Comparison of ENCODE assay signal across 12 cellular contexts in the genomic region with DNA sequence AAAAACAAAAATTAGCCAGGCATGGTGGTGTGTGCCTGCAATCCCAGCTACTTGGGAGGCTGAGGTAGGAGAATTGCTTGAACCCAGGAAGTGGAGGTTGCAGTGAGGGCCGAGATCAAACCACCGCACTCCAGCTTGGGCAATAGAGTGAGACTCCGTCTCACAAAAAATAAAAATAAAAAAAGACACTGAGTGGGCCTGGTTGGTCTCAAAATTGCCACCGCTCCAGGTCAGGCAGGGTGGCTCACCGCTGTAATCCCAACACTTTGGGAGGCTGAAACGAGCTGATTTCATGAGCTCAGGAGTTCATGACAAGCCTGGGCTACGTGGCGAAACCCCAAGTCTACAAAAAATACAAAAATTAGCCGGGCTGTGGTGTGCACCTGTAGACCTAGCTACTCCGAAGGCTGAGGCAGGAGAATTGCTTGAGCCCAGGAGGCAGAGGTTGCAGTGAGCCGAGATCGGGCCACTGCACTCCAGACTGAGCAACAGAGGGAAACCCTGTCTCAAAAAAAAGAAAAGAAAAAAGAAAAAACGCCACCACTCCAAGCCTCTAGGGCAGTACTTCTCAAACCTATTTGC. TPM values are rescaled to one million over a fixed set of nuclear protein-coding genes. Genes with fewer than 3 reads are reported as not detected.
DNase-seq lines count a peak whose midpoint lies in the region; ATAC-seq and TF ChIP-seq lines count a peak whose summit lies in the region.
"Had no signal": no experiment of that assay in that cellular context is flagged by ENCODE, and none has a peak within 500 bp of the region (broad histone marks: within the 10 kb centered on the region; RNA-seq: fewer than 3 reads in every experiment).

No MANE protein-coding gene starts in this region.

- POLR2A ChIA-PET in AG04449 (lab: Yijun Ruan, JAX) = interaction anchor here (0.6 to 3.0 kb wide), 6 partner anchors 13 to 90 kb away, joined by 3 to 14 read pairs (median 4); no protein-coding TSS in a partner anchor

- dilution Hi-C loops in mammary epithelial cell (cut with HindIII; ENCODE audit: low sequenced_read_pairs) = no loop called here

- intact Hi-C loops in mammary epithelial cell (cut with micrococcal nuclease) = loop anchor here (5.0 to 10.0 kb wide), 3 partner anchors 129 to 771 kb away; a partner anchor contains a TSS

- H3K9me3 ChIP-seq in HUES6 (ENCODE audit: control insufficient read depth, insufficient read depth, low read depth, low read length) (no peaks in the 10 kb centered on the region), mammary epithelial cell (replicated peaks; ENCODE audit: insufficient read depth, low read length) (no peaks in the 10 kb centered on the region), muscle layer of colon (ENCODE audit: low read length) (no peaks in the 10 kb centered on the region)

- H3K79me2 ChIP-seq in mammary epithelial cell (ENCODE audit: insufficient read depth, low read length) = peaks cover 64% of the 10 kb centered on the region

- no TSS peak for BruUV-seq in mammary epithelial cell (replicated peaks; lab: Mats Ljungman, UMichigan)

- H2AFZ ChIP-seq in mammary epithelial cell (ENCODE audit: low read depth, low read length) = no peak overlapping the region

- H3K36me3 ChIP-seq in HUES6 (ENCODE audit: control insufficient read depth, insufficient read depth, low read length) (no peaks in the 10 kb centered on the region), mammary epithelial cell (ENCODE audit: insufficient read depth, low read length) (no peaks in the 10 kb centered on the region), muscle layer of colon (ENCODE audit: insufficient read depth, low read length) (no peaks in the 10 kb centered on the region)

- no peak for DNase-seq in AG04449 (ENCODE audit: low read depth, low spot score)
- no peak for DNase-seq in mammary epithelial cell
- DNase-seq in NCI-H1417 treated with DMSO at 0.1 percent for 48 hours (lab: John Stamatoyannopoulos, UW) = no peak
- DNase-seq: NCI-H2029 had no signal

- TF ChIP-seq CTCF in AG04449 (IDR thresholded peaks at IDR 0.05; ENCODE audit: insufficient read depth, low read length, missing control alignments) (no peak), mammary epithelial cell (conservative IDR thresholded peaks at IDR 0.05 in 1 of 2, IDR thresholded peaks at IDR 0.05 in 1 of 2; ENCODE audit: extremely low read depth in 1 of 2, insufficient read depth in 1 of 2, low read depth in 1 of 2, low read length in 2 of 2) (no peak)

- in situ Hi-C loops in mammary epithelial cell (cut with MboI; ENCODE audit: low sequenced_read_pairs in 2 of 2) = loop anchor here in 1 of 2 donors (5.0 to 25.0 kb wide), 2 partner anchors 74 to 274 kb away; no protein-coding TSS in a partner anchor

- 100% methylated on average over 10 of the region's 13 CpGs for WGBS in mammary epithelial cell (ENCODE audit: low coverage, missing lambda C conversion rate)

- H3K4me3 ChIP-seq in AG04449 (ENCODE audit: low read depth, low read length) = peak overlapping the region; percentile 93
- peak overlapping the region; percentile 94; the same call in 1 of the 2 replicates for H3K4me3 ChIP-seq in HUES6 (ENCODE audit: low read depth, low read length)
- peak overlapping the region; percentile 89 to 99 (median 97) for H3K4me3 ChIP-seq in mammary epithelial cell (replicated peaks in 1 of 3; ENCODE audit: insufficient read depth in 1 of 3, low read depth in 2 of 3, low read length in 3 of 3)
- H3K4me3 ChIP-seq in muscle layer of colon (ENCODE audit: low read depth in 1 of 2, low read length in 2 of 2) = peak overlapping the region in 1 of 2 donors; percentile 87

- H3K4me1 ChIP-seq in HUES6 (ENCODE audit: control insufficient read depth, insufficient read depth, low read length) (peaks cover 22% of the 10 kb centered on the region), mammary epithelial cell (ENCODE audit: insufficient read depth, low read length) (peaks cover 12% of the 10 kb centered on the region), muscle layer of colon (ENCODE audit: insufficient read depth, low read length) (peaks cover 15% of the 10 kb centered on the region)

- H3K27me3 ChIP-seq in HUES6 (ENCODE audit: control insufficient read depth, insufficient read depth, low read length) = no peaks in the 10 kb centered on the region
- H3K27me3 ChIP-seq in mammary epithelial cell (ENCODE audit: insufficient read depth, low read length) = no peaks in the 10 kb centered on the region
- H3K27me3 ChIP-seq in muscle layer of colon (ENCODE audit: control insufficient read depth in 1 of 2, insufficient read depth in 2 of 2, low read length in 2 of 2) = no peaks in the 10 kb centered on the region

- CTCF ChIA-PET in AG04449 (lab: Yijun Ruan, JAX) (interaction anchor here (0.9 to 5.4 kb wide), 5 partner anchors 10 to 275 kb away, joined by 3 to 114 read pairs (median 3); no protein-coding TSS in a partner anchor), mammary epithelial cell (lab: Charles Lee; ENCODE audit: low non-redundant PET) (no interaction called here)

- H4K20me1 ChIP-seq in mammary epithelial cell (ENCODE audit: insufficient read depth, low read length) = no peaks in the 10 kb centered on the region

- H3K27ac ChIP-seq in HUES6 (ENCODE audit: low read depth, low read length) = no peak overlapping the region
- peak overlapping the region; percentile 90 for H3K27ac ChIP-seq in mammary epithelial cell (ENCODE audit: insufficient read depth, low read depth, low read length)
- H3K27ac ChIP-seq in muscle layer of colon (ENCODE audit: low read depth, low read length) = peak overlapping the region; percentile 83

- ATAC-seq in HG02981 (IDR thresholded peaks at IDR 0.05; ENCODE audit: unreplicated experiment) (no peak), HG02678 (IDR thresholded peaks at IDR 0.05; ENCODE audit: unreplicated experiment) (no peak), GM19351 (IDR thresholded peaks at IDR 0.05; ENCODE audit: unreplicated experiment) (no peak)

- H3K9ac ChIP-seq in HUES6 (ENCODE audit: low read length) = peak overlapping the region; percentile 83
- peak overlapping the region; percentile 93 for H3K9ac ChIP-seq in mammary epithelial cell (ENCODE audit: insufficient read depth, low read length)
- no peak overlapping the region for H3K9ac ChIP-seq in muscle layer of colon (ENCODE audit: low read length)

- peak overlapping the region; percentile 93 for H3K4me2 ChIP-seq in mammary epithelial cell (ENCODE audit: insufficient read depth, low read depth, low read length)

RNA-seq across cellular contexts. Expression of a gene that starts 1.8 kb away (rescaled TPM):
- total RNA-seq in mammary epithelial cell = 10 to 100 TPM; 50.8 to 65.0 TPM
- polyA plus RNA-seq in mammary epithelial cell = 18.8 TPM
- polyA minus RNA-seq in mammary epithelial cell = 65.2 TPM

RNA-seq across cellular contexts. Expression of a gene that starts 7.8 kb away (rescaled TPM):
- total RNA-seq in mammary epithelial cell = not detected
- polyA plus RNA-seq in mammary epithelial cell = not detected
- not detected for polyA minus RNA-seq in mammary epithelial cell
- total RNA-seq: G401, H4, kidney epithelial cell had no signal
